ENCODE assay signal across 13 cellular contexts in genomic region chr10:34960983-34961382, GRCh38.
DNase-seq lines count a peak whose midpoint lies in the region; ATAC-seq and TF ChIP-seq lines count a peak whose summit lies in the region.
"Had no signal": no experiment of that assay in that cellular context is flagged by ENCODE, and none has a peak within 500 bp of the region (broad histone marks: within the 10 kb centered on the region; RNA-seq: fewer than 3 reads in every experiment).

No MANE protein-coding gene starts in this region.

- intact Hi-C loops in heart left ventricle (cut with DNase I) = loop anchor here (5.0 to 10.0 kb wide), 8 partner anchors 236 to 309 kb away; no protein-coding TSS in a partner anchor
- intact Hi-C loops in psoas muscle (cut with DNase I) = loop anchor here in 1 of 2 donors (5.0 kb wide), 1 partner anchor 294 kb away; no protein-coding TSS in a partner anchor

- no peak for TF ChIP-seq POLR2A in heart left ventricle (IDR thresholded peaks at IDR 0.05)

- ATAC-seq in heart left ventricle = peak; percentile 81 to 96 (median 94)
- peak; percentile 79 to 96 (median 92) for ATAC-seq in psoas muscle
- ATAC-seq in GM21717 (IDR thresholded peaks at IDR 0.05; ENCODE audit: unreplicated experiment) = no peak
- no peak for ATAC-seq in HG03280 (IDR thresholded peaks at IDR 0.05; ENCODE audit: unreplicated experiment)

- DNase-seq in DMS 273 (lab: John Stamatoyannopoulos, UW; ENCODE audit: unreplicated experiment) (peak; percentile 27), DMS 273 treated with DMSO at 0.1 percent for 48 hours (lab: John Stamatoyannopoulos, UW) (no peak), heart left ventricle (peak in 4 of 5 donors; percentile 20 to 69 (median 30)), psoas muscle (no peak)
- DNase-seq in activated CD8-positive, alpha-beta memory T cell treated with anti-CD3 and anti-CD28 coated beads, Interleukin-2, amount 50 U/mL, for 4 hours = no peak
- DNase-seq: activated CD8-positive, alpha-beta memory T cell treated with anti-CD3 and anti-CD28 coated beads for 24 hours; NCI-H1048; SIG-M5 had no signal

- H3K36me3 ChIP-seq in heart left ventricle (no peaks in the 10 kb centered on the region), psoas muscle (ENCODE audit: insufficient read depth in 1 of 2, low read depth in 1 of 2) (no peaks in the 10 kb centered on the region)
- H3K36me3 ChIP-seq: tibial nerve had no signal

- no peak overlapping the region for H3K27ac ChIP-seq in VCaP
- no peak overlapping the region for H3K27ac ChIP-seq in heart left ventricle
- no peak overlapping the region for H3K27ac ChIP-seq in psoas muscle
- H3K27ac ChIP-seq: 22Rv1, tibial nerve had no signal

- no peaks in the 10 kb centered on the region for H3K4me1 ChIP-seq in heart left ventricle
- H3K4me1 ChIP-seq in psoas muscle = peaks cover 3% of the 10 kb centered on the region
- H3K4me1 ChIP-seq: tibial nerve had no signal

- WGBS in heart left ventricle, 4 donors = 53 to 59% (median 59%) methylated on average over 8 of the region's 8 CpGs
- 31 to 61% (median 43%) methylated on average over 8 of the region's 8 CpGs for WGBS in psoas muscle, 3 donors

- H3K4me3 ChIP-seq in heart left ventricle (no peak overlapping the region), psoas muscle (no peak overlapping the region)
- H3K4me3 ChIP-seq: tibial nerve had no signal

- no peaks in the 10 kb centered on the region for H3K27me3 ChIP-seq in heart left ventricle
- H3K27me3 ChIP-seq in psoas muscle (ENCODE audit: insufficient read depth in 3 of 3, low read length in 2 of 3) = no peaks in the 10 kb centered on the region
- H3K27me3 ChIP-seq: tibial nerve had no signal

- H3K9me3 ChIP-seq in heart left ventricle = no peaks in the 10 kb centered on the region
- H3K9me3 ChIP-seq in psoas muscle = no peaks in the 10 kb centered on the region
- H3K9me3 ChIP-seq: tibial nerve had no signal

- TF ChIP-seq CTCF in VCaP (conservative IDR thresholded peaks at IDR 0.05) (peak; percentile 52), heart left ventricle (IDR thresholded peaks at IDR 0.05) (peak in 10 of 12 donors; percentile 7 to 57 (median 36)), psoas muscle (IDR thresholded peaks at IDR 0.05) (peak; percentile 63)

Comparison
In these comparisons a context has a peak if more than half of its experiments do, and no peak if none do; other contexts are left out.
1. DNase-seq: peak in DMS 273 (single experiment) and heart left ventricle (4 of 5); none in DMS 273 treated with DMSO at 0.1 percent for 48 hours (single experiment), psoas muscle (0 of 2) and activated CD8-positive, alpha-beta memory T cell treated with anti-CD3 and anti-CD28 coated beads, Interleukin-2, amount 50 U/mL, for 4 hours (single experiment).
2. ATAC-seq: peak in heart left ventricle (4 of 4) and psoas muscle (4 of 4); none in GM21717 (single experiment) and HG03280 (single experiment).
3. Peak in every context shown above with its lines, with median percentiles within 50 percentile points of each other: CTCF ChIP-seq.